In genomic region chr22:25447689-25448434, GRCh38 we compare ENCODE assay signal across 8 cellular contexts.
A peak's percentile ranks its signal among the peaks of the same experiment; 100 is the strongest.
DNase-seq lines count a peak whose midpoint lies in the region; ATAC-seq and TF ChIP-seq lines count a peak whose summit lies in the region.

No MANE protein-coding gene starts in this region.

- CTCF ChIA-PET in AG04450 (lab: Charles Lee) = interaction anchor here (0.6 to 2.6 kb wide), 27 partner anchors 10 to 883 kb away, joined by 3 to 14 read pairs (median 4); no protein-coding TSS in a partner anchor

- H3K4me3 ChIP-seq in AG04450 (ENCODE audit: low read depth, low read length) = peak overlapping the region; percentile 82

- peak; percentile 95 for TF ChIP-seq CTCF in AG04450 (IDR thresholded peaks at IDR 0.05; ENCODE audit: low read depth, low read length)
- peak; percentile 91 for TF ChIP-seq CTCF in chondrocyte (IDR thresholded peaks at IDR 0.05)

- H3K27me3 Mint-ChIP-seq in chondrocyte (ENCODE audit: low read depth) = no peaks in the 10 kb centered on the region

- no peaks in the 10 kb centered on the region for H3K36me3 Mint-ChIP-seq in chondrocyte (ENCODE audit: low read depth)

- ATAC-seq in GM18867 (IDR thresholded peaks at IDR 0.05; ENCODE audit: unreplicated experiment) (peak; percentile 86), HG03139 (IDR thresholded peaks at IDR 0.05; ENCODE audit: unreplicated experiment) (peak; percentile 71)

- POLR2A ChIA-PET in AG04450 (lab: Yijun Ruan, JAX) = no interaction called here

- H3K4me3 Mint-ChIP-seq in chondrocyte (ENCODE audit: unreplicated experiment) = peak overlapping the region; percentile 97

- peaks cover 39% of the 10 kb centered on the region for H3K4me1 Mint-ChIP-seq in chondrocyte (ENCODE audit: low read depth)

- DNase-seq in AG04450 (ENCODE audit: low read depth, low spot score) (peak; percentile 33), NCI-H446 (lab: John Stamatoyannopoulos, UW) (peak; percentile 92), chondrocyte (ENCODE audit: low spot score) (no peak), kidney glomerular epithelial cell (lab: John Stamatoyannopoulos, UW) (peak; percentile 93)
- peak; percentile 94 for DNase-seq in activated CD4-positive, CD25-positive, alpha-beta regulatory T cell treated with anti-CD3 and anti-CD28 coated beads, Interleukin-2, amount 50 U/mL, for 72 hours
- peak; percentile 78 to 84 for DNase-seq in stimulated activated CD4-positive, alpha-beta T cell treated with anti-CD3 and anti-CD28 coated beads, Interleukin-1b, Interleukin-23, amount 100 ng/mL, for 1 hour (ENCODE audit: low read depth in 2 of 2)

- H3K9me3 Mint-ChIP-seq in chondrocyte (ENCODE audit: low read depth) = no peaks in the 10 kb centered on the region

- H3K27ac ChIP-seq in AG04450 (ENCODE audit: low read depth, low read length) = peak overlapping the region; percentile 68

- no peaks in the 10 kb centered on the region for H3K9me3 ChIP-seq in AG04450 (ENCODE audit: control insufficient read depth, insufficient read depth, low read length)

- no peaks in the 10 kb centered on the region for H3K27me3 ChIP-seq in AG04450 (ENCODE audit: control insufficient read depth, insufficient read depth, low read length)

- H3K27ac Mint-ChIP-seq in chondrocyte (ENCODE audit: unreplicated experiment) = peak overlapping the region; percentile 94
